In the genomic region with DNA sequence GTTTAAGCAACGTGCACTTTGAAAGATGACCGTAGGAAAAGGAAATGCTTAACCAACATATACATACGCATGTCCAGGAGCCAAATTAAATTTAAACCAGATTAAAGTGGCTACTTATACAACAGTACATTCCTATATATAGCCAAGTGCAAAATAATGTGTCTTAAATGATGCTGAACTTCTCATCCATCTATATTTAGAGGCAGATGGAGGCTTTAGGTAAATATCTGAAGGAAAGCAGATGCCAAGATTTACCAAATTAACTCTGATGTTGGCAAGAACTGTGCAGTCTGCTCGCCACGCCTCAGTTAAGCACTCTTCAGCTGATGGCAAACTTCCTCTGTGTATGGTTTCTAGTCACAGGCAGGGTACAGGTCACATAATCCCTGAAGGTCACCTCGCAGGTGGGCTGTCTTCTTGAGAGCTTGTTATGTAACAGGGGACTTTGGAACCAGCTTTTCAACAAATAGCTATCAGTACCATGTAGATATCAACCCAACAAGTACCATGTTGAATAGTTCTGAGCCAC, we compare ENCODE assay signal across 19 cellular contexts. TPM values are rescaled to one million over a fixed set of nuclear protein-coding genes. Genes with fewer than 3 reads are reported as not detected.
DNase-seq lines count a peak whose midpoint lies in the region; ATAC-seq and TF ChIP-seq lines count a peak whose summit lies in the region.
"Had no signal": no experiment of that assay in that cellular context is flagged by ENCODE, and none has a peak within 500 bp of the region (broad histone marks: within the 10 kb centered on the region; RNA-seq: fewer than 3 reads in every experiment).

No MANE protein-coding gene starts in this region.

- DNase-seq in MCF 10A (ENCODE audit: unreplicated experiment), result no peak
- DNase-seq in mammary epithelial cell, result no peak
- DNase-seq in lower lobe of right lung, result no peak
- DNase-seq in NCI-H82 treated with DMSO at 0.1 percent for 48 hours (lab: John Stamatoyannopoulos, UW; ENCODE audit: unreplicated experiment), result no peak
- DNase-seq: Caco-2, DMS153, GOT3, KG1, NCI-H1105 treated with DMSO at 0.1 percent for 48 hours, NCI-H1694 treated with DMSO at 0.1 percent for 48 hours, NCI-H2227 treated with DMSO at 0.1 percent for 48 hours, NCI-H524, NCI-H774, Right ventricle myocardium superior had no signal

- no peak overlapping the region for H2AFZ ChIP-seq in mammary epithelial cell (ENCODE audit: low read depth, low read length)

- no peak overlapping the region for H3K4me3 Mint-ChIP-seq in MCF 10A (ENCODE audit: unreplicated experiment)
- H3K4me3 Mint-ChIP-seq: CD4-positive, alpha-beta T cell had no signal

- POLR2A ChIA-PET in MCF 10A (lab: Yijun Ruan, JAX), result interaction anchor here (0.6 to 0.7 kb wide), 3 partner anchors 195 to 1710 kb away, joined by 3 read pairs; a partner anchor contains a TSS

- peak overlapping the region; percentile 52 for H3K27ac Mint-ChIP-seq in MCF 10A (ENCODE audit: low read depth, unreplicated experiment)
- H3K27ac Mint-ChIP-seq: CD4-positive, alpha-beta T cell had no signal

- peaks cover 10% of the 10 kb centered on the region for H3K79me2 ChIP-seq in mammary epithelial cell (ENCODE audit: insufficient read depth, low read length)

- CTCF ChIA-PET in MCF 10A (lab: Yijun Ruan, JAX), result no interaction called here
- CTCF ChIA-PET in mammary epithelial cell (lab: Charles Lee; ENCODE audit: low non-redundant PET), result no interaction called here

- ATAC-seq in lower lobe of right lung (peak; percentile 27 to 55), GM19455 (IDR thresholded peaks at IDR 0.05; ENCODE audit: unreplicated experiment) (no peak), GM18520 (IDR thresholded peaks at IDR 0.05; ENCODE audit: unreplicated experiment) (no peak)

- H3K4me1 ChIP-seq in mammary epithelial cell (ENCODE audit: insufficient read depth, low read length), result peaks cover 45% of the 10 kb centered on the region
- H3K4me1 ChIP-seq in lower lobe of right lung, result no peaks in the 10 kb centered on the region

- TF ChIP-seq CTCF in MCF 10A (IDR thresholded peaks at IDR 0.05; ENCODE audit: unreplicated experiment), result no peak
- no peak for TF ChIP-seq CTCF in mammary epithelial cell (conservative IDR thresholded peaks at IDR 0.05 in 1 of 2, IDR thresholded peaks at IDR 0.05 in 1 of 2; ENCODE audit: extremely low read depth in 1 of 2, insufficient read depth in 1 of 2, low read depth in 1 of 2, low read length in 2 of 2)
- no peak for TF ChIP-seq CTCF in lower lobe of right lung (IDR thresholded peaks at IDR 0.05)

- H3K27me3 Mint-ChIP-seq in MCF 10A (ENCODE audit: insufficient read depth, unreplicated experiment), result no peaks in the 10 kb centered on the region
- H3K27me3 Mint-ChIP-seq: CD4-positive, alpha-beta T cell had no signal

- intact Hi-C loops in MCF 10A (cut with micrococcal nuclease), result no loop called here
- intact Hi-C loops in mammary epithelial cell (cut with micrococcal nuclease), result no loop called here
- intact Hi-C loops in lower lobe of right lung (cut with DNase I), result no loop called here

- H3K4me3 ChIP-seq in mammary epithelial cell (replicated peaks in 1 of 3; ENCODE audit: insufficient read depth in 1 of 3, low read depth in 2 of 3, low read length in 3 of 3) (no peak overlapping the region), lower lobe of right lung (no peak overlapping the region)

- 100% methylated on average over 6 of the region's 6 CpGs for WGBS in mammary epithelial cell (ENCODE audit: low coverage, missing lambda C conversion rate)

- no peak overlapping the region for H3K9ac ChIP-seq in mammary epithelial cell (ENCODE audit: insufficient read depth, low read length)

- peaks cover 9% of the 10 kb centered on the region for H3K9me3 Mint-ChIP-seq in MCF 10A (ENCODE audit: unreplicated experiment)
- H3K9me3 Mint-ChIP-seq: CD4-positive, alpha-beta T cell had no signal

- peaks cover 25% of the 10 kb centered on the region for H3K4me1 Mint-ChIP-seq in MCF 10A (ENCODE audit: insufficient read depth, unreplicated experiment)

- H4K20me1 ChIP-seq in mammary epithelial cell (ENCODE audit: insufficient read depth, low read length), result no peaks in the 10 kb centered on the region

- no peak overlapping the region for H3K4me2 ChIP-seq in mammary epithelial cell (ENCODE audit: insufficient read depth, low read depth, low read length)

- no peaks in the 10 kb centered on the region for H3K9me3 ChIP-seq in mammary epithelial cell (replicated peaks; ENCODE audit: insufficient read depth, low read length)
- no peaks in the 10 kb centered on the region for H3K9me3 ChIP-seq in lower lobe of right lung
- H3K9me3 ChIP-seq: Caco-2 had no signal

- dilution Hi-C loops in mammary epithelial cell (cut with HindIII; ENCODE audit: low sequenced_read_pairs), result no loop called here

- no peaks in the 10 kb centered on the region for H3K27me3 ChIP-seq in mammary epithelial cell (ENCODE audit: insufficient read depth, low read length)
- no peaks in the 10 kb centered on the region for H3K27me3 ChIP-seq in lower lobe of right lung (ENCODE audit: low read depth)

- in situ Hi-C loops in mammary epithelial cell (cut with MboI; ENCODE audit: low sequenced_read_pairs in 2 of 2), result no loop called here

- H3K36me3 Mint-ChIP-seq in MCF 10A (ENCODE audit: insufficient read depth, unreplicated experiment), result peaks cover 7% of the 10 kb centered on the region

- BruUV-seq in MCF 10A (replicated peaks; lab: Mats Ljungman, UMichigan) (no TSS peak), mammary epithelial cell (replicated peaks; lab: Mats Ljungman, UMichigan) (no TSS peak)

- H3K27ac ChIP-seq in mammary epithelial cell (ENCODE audit: insufficient read depth, low read depth, low read length) (no peak overlapping the region), angular gyrus (ENCODE audit: low read depth, low read length) (peak overlapping the region; percentile 24), lower lobe of right lung (no peak overlapping the region)

- H3K36me3 ChIP-seq in mammary epithelial cell (ENCODE audit: insufficient read depth, low read length), result peaks cover 2% of the 10 kb centered on the region
- H3K36me3 ChIP-seq in lower lobe of right lung, result peaks cover 4% of the 10 kb centered on the region

RNA-seq across cellular contexts. Expression of a gene that starts 8.6 kb away (rescaled TPM):
- total RNA-seq in MCF 10A (2022) (1.4 and 1.8 TPM in 2 replicates), mammary epithelial cell (1 to 10 TPM; 3.6 to 9.7 TPM), lower lobe of right lung (1.9 TPM)
- polyA plus RNA-seq in mammary epithelial cell, result 1.4 TPM
- 2.1 TPM for polyA minus RNA-seq in mammary epithelial cell
- total RNA-seq: RPMI7951 had no signal

Comparison
In these comparisons a context has a peak if more than half of its experiments do, and no peak if none do; other contexts are left out.
1. ATAC-seq: peak in lower lobe of right lung (2 of 2); none in GM19455 (single experiment) and GM18520 (single experiment).